In the genomic region with DNA sequence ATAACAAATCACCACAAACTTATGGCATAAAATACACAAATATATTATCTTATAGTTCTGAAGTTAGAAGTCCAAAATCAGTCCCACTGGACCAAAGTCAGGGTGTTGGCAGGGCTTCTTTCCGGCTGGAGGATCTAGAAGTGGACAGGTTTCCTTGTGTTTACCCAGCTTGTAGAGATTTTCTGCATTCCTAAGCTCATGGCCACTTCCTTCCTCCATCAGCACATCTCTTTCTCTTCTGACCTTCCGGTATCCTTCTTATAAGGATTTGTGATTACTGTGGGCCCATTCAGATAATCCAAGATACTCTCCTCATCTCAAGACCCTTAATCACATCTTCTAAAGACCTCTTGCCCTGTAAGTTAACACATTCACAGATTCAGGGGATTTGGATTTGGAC, we compare ENCODE assay signal across 1 cellular context.
TF ChIP-seq lines count a peak whose summit lies in the region.

No MANE protein-coding gene starts in this region.

TF ChIP-seq in GM23338, 12 proteins besides CTCF, POLR2A, EP300 and RAD21 (continued from another document):
- TF ChIP-seq, protein P1, sequence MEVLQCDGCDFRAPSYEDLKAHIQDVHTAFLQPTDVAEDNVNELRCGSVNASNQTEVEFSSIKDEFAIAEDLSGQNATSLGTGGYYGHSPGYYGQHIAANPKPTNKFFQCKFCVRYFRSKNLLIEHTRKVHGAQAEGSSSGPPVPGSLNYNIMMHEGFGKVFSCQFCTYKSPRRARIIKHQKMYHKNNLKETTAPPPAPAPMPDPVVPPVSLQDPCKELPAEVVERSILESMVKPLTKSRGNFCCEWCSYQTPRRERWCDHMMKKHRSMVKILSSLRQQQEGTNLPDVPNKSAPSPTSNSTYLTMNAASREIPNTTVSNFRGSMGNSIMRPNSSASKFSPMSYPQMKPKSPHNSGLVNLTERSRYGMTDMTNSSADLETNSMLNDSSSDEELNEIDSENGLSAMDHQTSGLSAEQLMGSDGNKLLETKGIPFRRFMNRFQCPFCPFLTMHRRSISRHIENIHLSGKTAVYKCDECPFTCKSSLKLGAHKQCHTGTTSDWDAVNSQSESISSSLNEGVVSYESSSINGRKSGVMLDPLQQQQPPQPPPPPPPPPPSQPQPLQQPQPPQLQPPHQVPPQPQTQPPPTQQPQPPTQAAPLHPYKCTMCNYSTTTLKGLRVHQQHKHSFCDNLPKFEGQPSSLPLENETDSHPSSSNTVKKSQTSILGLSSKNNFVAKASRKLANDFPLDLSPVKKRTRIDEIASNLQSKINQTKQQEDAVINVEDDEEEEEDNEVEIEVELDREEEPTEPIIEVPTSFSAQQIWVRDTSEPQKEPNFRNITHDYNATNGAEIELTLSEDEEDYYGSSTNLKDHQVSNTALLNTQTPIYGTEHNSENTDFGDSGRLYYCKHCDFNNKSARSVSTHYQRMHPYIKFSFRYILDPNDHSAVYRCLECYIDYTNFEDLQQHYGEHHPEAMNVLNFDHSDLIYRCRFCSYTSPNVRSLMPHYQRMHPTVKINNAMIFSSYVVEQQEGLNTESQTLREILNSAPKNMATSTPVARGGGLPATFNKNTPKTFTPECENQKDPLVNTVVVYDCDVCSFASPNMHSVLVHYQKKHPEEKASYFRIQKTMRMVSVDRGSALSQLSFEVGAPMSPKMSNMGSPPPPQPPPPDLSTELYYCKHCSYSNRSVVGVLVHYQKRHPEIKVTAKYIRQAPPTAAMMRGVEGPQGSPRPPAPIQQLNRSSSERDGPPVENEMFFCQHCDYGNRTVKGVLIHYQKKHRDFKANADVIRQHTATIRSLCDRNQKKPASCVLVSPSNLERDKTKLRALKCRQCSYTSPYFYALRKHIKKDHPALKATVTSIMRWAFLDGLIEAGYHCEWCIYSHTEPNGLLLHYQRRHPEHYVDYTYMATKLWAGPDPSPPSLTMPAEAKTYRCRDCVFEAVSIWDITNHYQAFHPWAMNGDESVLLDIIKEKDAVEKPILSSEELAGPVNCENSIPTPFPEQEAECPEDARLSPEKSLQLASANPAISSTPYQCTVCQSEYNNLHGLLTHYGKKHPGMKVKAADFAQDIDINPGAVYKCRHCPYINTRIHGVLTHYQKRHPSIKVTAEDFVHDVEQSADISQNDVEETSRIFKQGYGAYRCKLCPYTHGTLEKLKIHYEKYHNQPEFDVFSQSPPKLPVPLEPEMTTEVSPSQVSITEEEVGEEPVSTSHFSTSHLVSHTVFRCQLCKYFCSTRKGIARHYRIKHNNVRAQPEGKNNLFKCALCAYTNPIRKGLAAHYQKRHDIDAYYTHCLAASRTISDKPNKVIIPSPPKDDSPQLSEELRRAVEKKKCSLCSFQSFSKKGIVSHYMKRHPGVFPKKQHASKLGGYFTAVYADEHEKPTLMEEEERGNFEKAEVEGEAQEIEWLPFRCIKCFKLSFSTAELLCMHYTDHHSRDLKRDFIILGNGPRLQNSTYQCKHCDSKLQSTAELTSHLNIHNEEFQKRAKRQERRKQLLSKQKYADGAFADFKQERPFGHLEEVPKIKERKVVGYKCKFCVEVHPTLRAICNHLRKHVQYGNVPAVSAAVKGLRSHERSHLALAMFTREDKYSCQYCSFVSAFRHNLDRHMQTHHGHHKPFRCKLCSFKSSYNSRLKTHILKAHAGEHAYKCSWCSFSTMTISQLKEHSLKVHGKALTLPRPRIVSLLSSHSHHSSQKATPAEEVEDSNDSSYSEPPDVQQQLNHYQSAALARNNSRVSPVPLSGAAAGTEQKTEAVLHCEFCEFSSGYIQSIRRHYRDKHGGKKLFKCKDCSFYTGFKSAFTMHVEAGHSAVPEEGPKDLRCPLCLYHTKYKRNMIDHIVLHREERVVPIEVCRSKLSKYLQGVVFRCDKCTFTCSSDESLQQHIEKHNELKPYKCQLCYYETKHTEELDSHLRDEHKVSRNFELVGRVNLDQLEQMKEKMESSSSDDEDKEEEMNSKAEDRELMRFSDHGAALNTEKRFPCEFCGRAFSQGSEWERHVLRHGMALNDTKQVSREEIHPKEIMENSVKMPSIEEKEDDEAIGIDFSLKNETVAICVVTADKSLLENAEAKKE (CRISPR knock-in tag; IDR thresholded peaks at IDR 0.05), result no peak
- TF ChIP-seq ZNF114 (CRISPR knock-in tag; IDR thresholded peaks at IDR 0.05), result no peak
